7 cellular contexts compared by ENCODE assay signal in the genomic region with DNA sequence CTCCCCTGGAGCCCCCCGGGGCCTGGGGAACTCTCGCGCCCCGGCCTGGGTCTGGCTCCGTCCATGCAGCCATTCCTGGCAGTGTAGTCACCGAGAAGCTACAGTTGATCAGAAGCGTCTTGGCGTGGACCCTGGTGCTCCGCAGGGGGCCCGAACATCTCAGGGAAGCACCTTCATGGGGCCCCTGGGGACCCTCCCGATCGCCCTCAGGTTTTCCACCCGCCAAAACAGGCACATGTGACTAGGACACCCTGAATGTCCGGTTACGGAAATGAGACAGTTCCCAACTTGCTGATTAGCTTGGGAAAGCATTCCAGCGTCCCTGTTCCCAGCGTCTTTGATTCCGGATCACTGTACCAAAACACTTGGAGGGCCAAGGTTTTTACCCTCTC. TPM values are rescaled to one million over a fixed set of nuclear protein-coding genes. Genes with fewer than 3 reads are reported as not detected.
A peak's percentile ranks its signal among the peaks of the same experiment; 100 is the strongest.
DNase-seq lines count a peak whose midpoint lies in the region; ATAC-seq lines count a peak whose summit lies in the region.

No MANE protein-coding gene starts in this region.

- H4K91ac ChIP-seq in neuronal stem cell (ENCODE audit: low read depth, low read length, poor library complexity): no peak overlapping the region

- peak overlapping the region; percentile 46 for H2AK5ac ChIP-seq in neuronal stem cell (ENCODE audit: low read depth, low read length)

- H3K27ac ChIP-seq in neuronal stem cell (replicated peaks; ENCODE audit: low read length): no peak overlapping the region

- peaks cover 11% of the 10 kb centered on the region for H3K36me3 Mint-ChIP-seq in activated T-cell treated with anti-CD3 and anti-CD28 coated beads, Interleukin-2, amount 50 U/mL, for 4 hours (ENCODE audit: insufficient read depth)

- ATAC-seq in GM21717 (IDR thresholded peaks at IDR 0.05; ENCODE audit: unreplicated experiment) (peak; percentile 39), GM19467 (IDR thresholded peaks at IDR 0.05; ENCODE audit: unreplicated experiment) (no peak)
- ATAC-seq in activated T-cell treated with anti-CD3 and anti-CD28 coated beads, Interleukin-2, amount 50 U/mL, for 4 hours: peak in 1 of 2 donors; percentile 37

- H3K36me3 ChIP-seq in neuronal stem cell (replicated peaks in 1 of 2; ENCODE audit: control insufficient read depth in 2 of 2, insufficient read depth in 2 of 2, low read length in 2 of 2): peaks cover 0 to 26% of the 10 kb centered on the region in 2 donors

- peak; percentile 55 for DNase-seq in LHCN-M2 (ENCODE audit: low read depth)
- DNase-seq in activated T-cell treated with anti-CD3 and anti-CD28 coated beads, Interleukin-2, amount 50 U/mL, for 4 hours: no peak
- DNase-seq in foreskin melanocyte: peak; percentile 18
- peak; percentile 9 for DNase-seq in neuronal stem cell (ENCODE audit: low spot score)

- no peak overlapping the region for H3K4ac ChIP-seq in neuronal stem cell (ENCODE audit: low read length)

- H3K27me3 Mint-ChIP-seq in activated T-cell treated with anti-CD3 and anti-CD28 coated beads, Interleukin-2, amount 50 U/mL, for 4 hours (ENCODE audit: low read depth): no peaks in the 10 kb centered on the region

- no peaks in the 10 kb centered on the region for H3K9me3 Mint-ChIP-seq in activated T-cell treated with anti-CD3 and anti-CD28 coated beads, Interleukin-2, amount 50 U/mL, for 4 hours

- H2AFZ ChIP-seq in neuronal stem cell (ENCODE audit: low read length): peak overlapping the region; percentile 45

- no CpG with 5 or more reads among the region's 18 CpGs for WGBS in neuronal stem cell (ENCODE audit: extremely low coverage in 2 of 2, insufficient read length in 2 of 2, insufficient replicate concordance in 1 of 2), 2 donors

- H3K9me3 ChIP-seq in neuronal stem cell (replicated peaks in 1 of 2; ENCODE audit: control insufficient read depth in 2 of 2, insufficient read depth in 1 of 2, low read depth in 1 of 2, low read length in 2 of 2): no peaks in the 10 kb centered on the region

- H3K18ac ChIP-seq in neuronal stem cell (ENCODE audit: low read length): peak overlapping the region; percentile 93

- no peak overlapping the region for H3K14ac ChIP-seq in neuronal stem cell (ENCODE audit: low read length)

- no peak overlapping the region for H2BK12ac ChIP-seq in neuronal stem cell (ENCODE audit: low read length)

- H3K4me1 ChIP-seq in neuronal stem cell (ENCODE audit: control insufficient read depth in 2 of 2, insufficient read depth in 1 of 2, low read depth in 1 of 2, low read length in 2 of 2): peaks cover 0 to 3% of the 10 kb centered on the region in 2 donors

- H3K4me3 ChIP-seq in GM08714 (ENCODE audit: low read length) (peak overlapping the region; percentile 82), neuronal stem cell (ENCODE audit: low read length in 2 of 2) (peak overlapping the region in 1 of 2 donors; percentile 85)

- no peaks in the 10 kb centered on the region for H3K79me1 ChIP-seq in neuronal stem cell (ENCODE audit: low read depth, low read length)

- peak overlapping the region; percentile 97 for H3K23ac ChIP-seq in neuronal stem cell (ENCODE audit: low read depth, low read length, poor library complexity)

- peak overlapping the region; percentile 49 for H3K4me2 ChIP-seq in neuronal stem cell (ENCODE audit: insufficient read depth, low read length, poor library complexity, severe bottlenecking)

- no peak overlapping the region for H2BK15ac ChIP-seq in neuronal stem cell (ENCODE audit: low read length)

- peak overlapping the region; percentile 82 for H4K8ac ChIP-seq in neuronal stem cell (ENCODE audit: low read depth, low read length)

- peak overlapping the region; percentile 60 for H3K9ac ChIP-seq in neuronal stem cell (ENCODE audit: low read depth, low read length, poor library complexity)

- no peak overlapping the region for H2BK120ac ChIP-seq in neuronal stem cell (ENCODE audit: low read depth, low read length)

- H3K27me3 ChIP-seq in neuronal stem cell (ENCODE audit: control insufficient read depth in 3 of 3, insufficient read depth in 3 of 3, low read depth in 1 of 3, low read length in 3 of 3): no peaks in the 10 kb centered on the region

- H2BK5ac ChIP-seq in neuronal stem cell (ENCODE audit: low read length): peak overlapping the region; percentile 48

- peak overlapping the region; percentile 93 for H3K4me3 Mint-ChIP-seq in activated T-cell treated with anti-CD3 and anti-CD28 coated beads, Interleukin-2, amount 50 U/mL, for 4 hours

- H3K4me1 Mint-ChIP-seq in activated T-cell treated with anti-CD3 and anti-CD28 coated beads, Interleukin-2, amount 50 U/mL, for 4 hours (ENCODE audit: low read depth): peaks cover 19% of the 10 kb centered on the region

RNA-seq across cellular contexts. Expression of a gene that starts 0.5 kb away (rescaled TPM):
- total RNA-seq in LHCN-M2 (2014; rRNA removed): 13.2 and 23.1 TPM in 2 replicates
- 7.4 TPM for polyA plus RNA-seq in LHCN-M2 (2012)
- total RNA-seq in activated T-cell treated with anti-CD3 and anti-CD28 coated beads, Interleukin-2, amount 50 U/mL, for 4 hours: 10 to 100 TPM; 13.1 to 15.6 (median 13.7) TPM
- polyA plus RNA-seq in neuronal stem cell (2013, experiment 1 of 2): 5.7 TPM
- polyA plus RNA-seq in neuronal stem cell (2013, experiment 2 of 2): 5.3 TPM

RNA-seq across cellular contexts. Expression of a gene that starts 21.4 kb away (rescaled TPM):
- 15.2 and 21.8 TPM in 2 replicates for total RNA-seq in LHCN-M2 (2014; rRNA removed)
- polyA plus RNA-seq in LHCN-M2 (2012): 8.3 TPM
- 10 to 100 TPM; 30.0 to 32.9 (median 32.7) TPM for total RNA-seq in activated T-cell treated with anti-CD3 and anti-CD28 coated beads, Interleukin-2, amount 50 U/mL, for 4 hours
- 20.9 TPM for polyA plus RNA-seq in neuronal stem cell (2013, experiment 1 of 2)
- 21.7 TPM for polyA plus RNA-seq in neuronal stem cell (2013, experiment 2 of 2)

RNA-seq across cellular contexts. Expression of a gene that starts 55.3 kb away (rescaled TPM):
- total RNA-seq in LHCN-M2 (2014; rRNA removed): 38.7 and 39.9 TPM in 2 replicates
- polyA plus RNA-seq in LHCN-M2 (2012): 26.3 TPM
- 10 to 100 TPM; 77.8 to 96.1 (median 89.7) TPM for total RNA-seq in activated T-cell treated with anti-CD3 and anti-CD28 coated beads, Interleukin-2, amount 50 U/mL, for 4 hours
- polyA plus RNA-seq in neuronal stem cell (2013, experiment 1 of 2): 12.3 TPM
- 12.5 TPM for polyA plus RNA-seq in neuronal stem cell (2013, experiment 2 of 2)
